2 cellular contexts compared by ENCODE assay signal in genomic region chr7:123538897-123539296, GRCh38.
TF ChIP-seq lines count a peak whose summit lies in the region.

No MANE protein-coding gene starts in this region.

TF ChIP-seq in A549, 52 proteins besides CTCF, POLR2A, EP300 and RAD21:
- no peak for TF ChIP-seq KDM1A (IDR thresholded peaks at IDR 0.05; ENCODE audit: low read depth)
- no peak for TF ChIP-seq ELK1 (IDR thresholded peaks at IDR 0.05; ENCODE audit: low read depth, low read length)
- TF ChIP-seq MAZ (IDR thresholded peaks at IDR 0.05; ENCODE audit: borderline replicate concordance, low read depth, low read length) = no peak
- TF ChIP-seq BHLHE40 (IDR thresholded peaks at IDR 0.05; ENCODE audit: low read depth, low read length) = no peak
- TF ChIP-seq KDM5A (IDR thresholded peaks at IDR 0.05) = no peak
- no peak for TF ChIP-seq NR3C1 (IDR thresholded peaks at IDR 0.05)
- no peak for TF ChIP-seq CBX2 (IDR thresholded peaks at IDR 0.05; ENCODE audit: borderline replicate concordance, low read depth)
- TF ChIP-seq EHMT2 (IDR thresholded peaks at IDR 0.05; ENCODE audit: low read depth) = no peak
- no peak for TF ChIP-seq CEBPB (IDR thresholded peaks at IDR 0.05)
- no peak for TF ChIP-seq RCOR1 (IDR thresholded peaks at IDR 0.05; ENCODE audit: low read depth, low read length)
- no peak for TF ChIP-seq MAFK (IDR thresholded peaks at IDR 0.05; ENCODE audit: partially characterized antibody)
- TF ChIP-seq ZFP36 (IDR thresholded peaks at IDR 0.05; ENCODE audit: borderline replicate concordance, partially characterized antibody) = no peak
- TF ChIP-seq JUN (IDR thresholded peaks at IDR 0.05) = no peak
- no peak for TF ChIP-seq TFCP2L1 (CRISPR knock-in tag; IDR thresholded peaks at IDR 0.05)
- TF ChIP-seq RFX5 (IDR thresholded peaks at IDR 0.05) = no peak
- TF ChIP-seq E2F6 (IDR thresholded peaks at IDR 0.05; ENCODE audit: borderline replicate concordance, low read depth) = no peak
- no peak for TF ChIP-seq EHF (CRISPR knock-in tag; IDR thresholded peaks at IDR 0.05)
- TF ChIP-seq HOXB5 (CRISPR knock-in tag; IDR thresholded peaks at IDR 0.05) = no peak

TF ChIP-seq in IMR-90, 13 proteins besides CTCF, POLR2A, EP300 and RAD21:
- TF ChIP-seq RFX5 (IDR thresholded peaks at IDR 0.05; ENCODE audit: low read depth, low read length) = no peak
- TF ChIP-seq MAZ (IDR thresholded peaks at IDR 0.05; ENCODE audit: borderline replicate concordance, low read depth, low read length) = no peak
- no peak for TF ChIP-seq USF2 (IDR thresholded peaks at IDR 0.05; ENCODE audit: low read depth, low read length)
- TF ChIP-seq MAFK (IDR thresholded peaks at IDR 0.05; ENCODE audit: low read depth, low read length) = no peak
